9 cellular contexts compared by ENCODE assay signal in the genomic region with DNA sequence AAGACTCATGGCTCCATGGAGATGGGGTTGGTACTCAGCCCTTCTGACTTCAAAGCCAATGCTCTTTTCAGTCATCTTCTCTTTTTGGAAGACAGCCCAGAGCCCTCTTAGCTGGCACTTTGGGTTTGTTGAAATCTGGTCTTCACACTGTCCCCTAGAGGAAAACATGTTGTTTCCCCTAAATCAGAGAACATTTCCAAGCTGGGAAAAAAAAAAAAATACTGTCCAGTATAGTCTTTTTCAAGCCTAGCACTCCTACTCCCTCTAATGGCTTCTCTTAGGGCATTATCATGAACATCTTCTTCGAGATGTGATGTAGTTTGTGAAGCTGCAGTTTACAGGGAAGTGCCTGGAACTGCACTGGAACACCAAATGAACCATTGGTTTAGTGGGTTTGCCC. TPM values are rescaled to one million over a fixed set of nuclear protein-coding genes. Genes with fewer than 3 reads are reported as not detected.
DNase-seq lines count a peak whose midpoint lies in the region; ATAC-seq and TF ChIP-seq lines count a peak whose summit lies in the region.
"Had no signal": no experiment of that assay in that cellular context is flagged by ENCODE, and none has a peak within 500 bp of the region (broad histone marks: within the 10 kb centered on the region; RNA-seq: fewer than 3 reads in every experiment).

No MANE protein-coding gene starts in this region.

- TF ChIP-seq CTCF in LNCaP clone FGC (IDR thresholded peaks at IDR 0.05; ENCODE audit: control insufficient read depth, extremely low read depth, insufficient read depth): peak; percentile 56
- TF ChIP-seq CTCF in astrocyte of the cerebellum (IDR thresholded peaks at IDR 0.05; ENCODE audit: low read depth, low read length, missing control alignments): peak; percentile 50
- TF ChIP-seq CTCF in mucosa of descending colon (IDR thresholded peaks at IDR 0.05): no peak

- no peaks in the 10 kb centered on the region for H3K27me3 ChIP-seq in mesendoderm (ENCODE audit: insufficient read depth, low read length, poor library complexity)

- peaks cover 13% of the 10 kb centered on the region for H3K79me2 ChIP-seq in mesendoderm (ENCODE audit: control insufficient read depth, insufficient read depth, low read length)

- no peak overlapping the region for H3K4me3 ChIP-seq in LNCaP clone FGC (ENCODE audit: low read depth, low read length)
- H3K4me3 ChIP-seq in astrocyte of the cerebellum (ENCODE audit: low read depth, low read length): no peak overlapping the region
- H3K4me3 ChIP-seq in mesendoderm (ENCODE audit: low read length): no peak overlapping the region
- H3K4me3 ChIP-seq in mucosa of descending colon: no peak overlapping the region

- intact Hi-C loops in mucosa of descending colon (cut with DNase I, micrococcal nuclease): loop anchor here in 1 of 2 donors (5.0 kb wide), 1 partner anchor 68 kb away; no protein-coding TSS in a partner anchor

- H3K36me3 ChIP-seq in mesendoderm (ENCODE audit: control insufficient read depth, insufficient read depth, low read length) (no peaks in the 10 kb centered on the region), mucosa of descending colon (ENCODE audit: low read depth) (no peaks in the 10 kb centered on the region)

- H2AK5ac ChIP-seq in mesendoderm (ENCODE audit: low read length): no peak overlapping the region

- WGBS in mesendoderm (ENCODE audit: extremely low coverage, insufficient coverage, low lambda C conversion rate): no CpG with 5 or more reads among the region's 1 CpG

- no peak overlapping the region for H3K23ac ChIP-seq in mesendoderm (ENCODE audit: low read length)

- no peak overlapping the region for H4K8ac ChIP-seq in mesendoderm (ENCODE audit: low read depth, low read length)

- H3K4me2 ChIP-seq in mesendoderm (ENCODE audit: low read length): no peak overlapping the region

- H3K4me1 ChIP-seq in mesendoderm (ENCODE audit: control insufficient read depth, low read depth, low read length): peaks cover 5% of the 10 kb centered on the region
- H3K4me1 ChIP-seq in mucosa of descending colon (ENCODE audit: low read depth): peaks cover 18% of the 10 kb centered on the region

- no peak overlapping the region for H3K4ac ChIP-seq in mesendoderm (ENCODE audit: low read depth, low read length)

- in situ Hi-C loops in astrocyte of the cerebellum (cut with HindIII; ENCODE audit: low sequenced_read_pairs): no loop called here

- H3K9me3 ChIP-seq in mucosa of descending colon: no peaks in the 10 kb centered on the region

- no peak overlapping the region for H4K5ac ChIP-seq in mesendoderm (ENCODE audit: low read length)

- H2BK15ac ChIP-seq in mesendoderm (replicated peaks; ENCODE audit: low read depth): no peak overlapping the region

- no peak overlapping the region for H3K18ac ChIP-seq in mesendoderm (ENCODE audit: low read length)

- H2BK5ac ChIP-seq in mesendoderm (ENCODE audit: low read length): no peak overlapping the region

- no peaks in the 10 kb centered on the region for H3K79me1 ChIP-seq in mesendoderm (ENCODE audit: low read length)

- H3K27ac ChIP-seq in mesendoderm (ENCODE audit: low read depth, low read length): no peak overlapping the region

- H2BK120ac ChIP-seq in mesendoderm (ENCODE audit: low read depth, low read length): no peak overlapping the region

- ATAC-seq in GM21367 (IDR thresholded peaks at IDR 0.05; ENCODE audit: unreplicated experiment): no peak
- no peak for ATAC-seq in mucosa of descending colon

- H3K56ac ChIP-seq in mesendoderm (ENCODE audit: low read length): no peak overlapping the region

- DNase-seq in DMS 273 (lab: John Stamatoyannopoulos, UW; ENCODE audit: unreplicated experiment) (peak; percentile 41), LNCaP clone FGC (ENCODE audit: low read depth) (no peak), astrocyte of the cerebellum (ENCODE audit: low read depth) (peak; percentile 27), mesendoderm (peak; percentile 52), mucosa of descending colon (no peak)
- DNase-seq in stimulated activated CD4-positive, alpha-beta T cell treated with anti-CD3 and anti-CD28 coated beads, Interleukin-2, amount 100 ng/mL, for 24 hours: no peak
- no peak for DNase-seq in activated CD4-positive, CD25-positive, alpha-beta regulatory T cell treated with anti-CD3 and anti-CD28 coated beads, Interleukin-2, amount 50 U/mL, for 72 hours
- DNase-seq: cerebellar nuclear complex had no signal

- H3K9ac ChIP-seq in mesendoderm (ENCODE audit: low read length): no peak overlapping the region

RNA-seq across cellular contexts. Expression of gene ZC3H14, which starts 3.0 kb away (rescaled TPM):
- polyA plus RNA-seq in mesendoderm (2013, experiment 1 of 2): 79.1 TPM
- polyA plus RNA-seq in mesendoderm (2013, experiment 2 of 2): 74.8 TPM
- 10 to 100 TPM; 55.9 to 72.9 (median 70.7) TPM for total RNA-seq in mucosa of descending colon

RNA-seq across cellular contexts. Expression of gene PTPN21, which starts 5.0 kb away (rescaled TPM):
- polyA plus RNA-seq in mesendoderm (2013, experiment 1 of 2): 11.4 TPM
- polyA plus RNA-seq in mesendoderm (2013, experiment 2 of 2): 12.0 TPM
- 10 to 100 TPM; 37.0 to 51.8 (median 44.7) TPM for total RNA-seq in mucosa of descending colon

Comparison
In these comparisons a context has a peak if more than half of its experiments do, and no peak if none do; other contexts are left out.
1. DNase-seq: peak in DMS 273 (single experiment), astrocyte of the cerebellum (single experiment) and mesendoderm (single experiment); none in LNCaP clone FGC (single experiment), mucosa of descending colon (0 of 3), stimulated activated CD4-positive, alpha-beta T cell treated with anti-CD3 and anti-CD28 coated beads, Interleukin-2, amount 100 ng/mL, for 24 hours (0 of 2) and activated CD4-positive, CD25-positive, alpha-beta regulatory T cell treated with anti-CD3 and anti-CD28 coated beads, Interleukin-2, amount 50 U/mL, for 72 hours (single experiment).